1 cellular context compared by ENCODE assay signal in genomic region chr4:110904435-110905050, GRCh38.
TF ChIP-seq lines count a peak whose summit lies in the region.

No MANE protein-coding gene starts in this region.

TF ChIP-seq in HEK293, 187 proteins besides CTCF, POLR2A, EP300 and RAD21 (continued from another document and continues in another):
- TF ChIP-seq, protein P1, sequence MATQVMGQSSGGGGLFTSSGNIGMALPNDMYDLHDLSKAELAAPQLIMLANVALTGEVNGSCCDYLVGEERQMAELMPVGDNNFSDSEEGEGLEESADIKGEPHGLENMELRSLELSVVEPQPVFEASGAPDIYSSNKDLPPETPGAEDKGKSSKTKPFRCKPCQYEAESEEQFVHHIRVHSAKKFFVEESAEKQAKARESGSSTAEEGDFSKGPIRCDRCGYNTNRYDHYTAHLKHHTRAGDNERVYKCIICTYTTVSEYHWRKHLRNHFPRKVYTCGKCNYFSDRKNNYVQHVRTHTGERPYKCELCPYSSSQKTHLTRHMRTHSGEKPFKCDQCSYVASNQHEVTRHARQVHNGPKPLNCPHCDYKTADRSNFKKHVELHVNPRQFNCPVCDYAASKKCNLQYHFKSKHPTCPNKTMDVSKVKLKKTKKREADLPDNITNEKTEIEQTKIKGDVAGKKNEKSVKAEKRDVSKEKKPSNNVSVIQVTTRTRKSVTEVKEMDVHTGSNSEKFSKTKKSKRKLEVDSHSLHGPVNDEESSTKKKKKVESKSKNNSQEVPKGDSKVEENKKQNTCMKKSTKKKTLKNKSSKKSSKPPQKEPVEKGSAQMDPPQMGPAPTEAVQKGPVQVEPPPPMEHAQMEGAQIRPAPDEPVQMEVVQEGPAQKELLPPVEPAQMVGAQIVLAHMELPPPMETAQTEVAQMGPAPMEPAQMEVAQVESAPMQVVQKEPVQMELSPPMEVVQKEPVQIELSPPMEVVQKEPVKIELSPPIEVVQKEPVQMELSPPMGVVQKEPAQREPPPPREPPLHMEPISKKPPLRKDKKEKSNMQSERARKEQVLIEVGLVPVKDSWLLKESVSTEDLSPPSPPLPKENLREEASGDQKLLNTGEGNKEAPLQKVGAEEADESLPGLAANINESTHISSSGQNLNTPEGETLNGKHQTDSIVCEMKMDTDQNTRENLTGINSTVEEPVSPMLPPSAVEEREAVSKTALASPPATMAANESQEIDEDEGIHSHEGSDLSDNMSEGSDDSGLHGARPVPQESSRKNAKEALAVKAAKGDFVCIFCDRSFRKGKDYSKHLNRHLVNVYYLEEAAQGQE (tag by site-specific recombination; IDR thresholded peaks at IDR 0.05): no peak
- TF ChIP-seq HOXA7 (CRISPR knock-in tag; IDR thresholded peaks at IDR 0.05; ENCODE audit: borderline replicate concordance): no peak
- TF ChIP-seq ZNF426 (tag by site-specific recombination; IDR thresholded peaks at IDR 0.05): no peak
- no peak for TF ChIP-seq ZSCAN16 (tag by site-specific recombination; IDR thresholded peaks at IDR 0.05)
- TF ChIP-seq ZNF514 (tag by site-specific recombination; IDR thresholded peaks at IDR 0.05): no peak
- TF ChIP-seq ZNF398 (tag by site-specific recombination; IDR thresholded peaks at IDR 0.05): peak; percentile 66
- peak; percentile 96 for TF ChIP-seq BCL11B (tag by site-specific recombination; IDR thresholded peaks at IDR 0.05; ENCODE audit: low read depth)
- peak; percentile 97 for TF ChIP-seq ZNF561 (tag by site-specific recombination; IDR thresholded peaks at IDR 0.05; ENCODE audit: borderline replicate concordance)
- TF ChIP-seq ZNF549 (tag by site-specific recombination; IDR thresholded peaks at IDR 0.05): peak; percentile 46
- 0 out of 2 replicates have a peak, but pooled peaks have one; percentile 26 for TF ChIP-seq ZNF121 (tag by site-specific recombination; IDR thresholded peaks at IDR 0.05)
- TF ChIP-seq MEIS1 (CRISPR knock-in tag; IDR thresholded peaks at IDR 0.05; ENCODE audit: borderline replicate concordance): peak; percentile 34; the same call in 1 of the 2 replicates
- TF ChIP-seq ZFP37 (tag by site-specific recombination; IDR thresholded peaks at IDR 0.05): 0 out of 2 replicates have a peak, but pooled peaks have one; percentile 33
- peak; percentile 97 for TF ChIP-seq ZSCAN30 (tag by site-specific recombination; IDR thresholded peaks at IDR 0.05)
- no peak for TF ChIP-seq ZNF654 (tag by site-specific recombination; IDR thresholded peaks at IDR 0.05; ENCODE audit: low read depth)
- TF ChIP-seq ZIC2 (tag by site-specific recombination; IDR thresholded peaks at IDR 0.05): peak; percentile 97
- peak; percentile 97 for TF ChIP-seq PRDM4 (tag by site-specific recombination; IDR thresholded peaks at IDR 0.05)
- no peak for TF ChIP-seq ZSCAN18 (tag by site-specific recombination; IDR thresholded peaks at IDR 0.05)
- peak; percentile 99 for TF ChIP-seq BCL11A (tag by site-specific recombination; IDR thresholded peaks at IDR 0.05; ENCODE audit: low read depth)
- 0 out of 2 replicates have a peak, but pooled peaks have one; percentile 47 for TF ChIP-seq ZNF692 (tag by site-specific recombination; IDR thresholded peaks at IDR 0.05)
- TF ChIP-seq ZNF146 (tag by site-specific recombination; IDR thresholded peaks at IDR 0.05): peak; percentile 55
- no peak for TF ChIP-seq ZNF623 (tag by site-specific recombination; IDR thresholded peaks at IDR 0.05)
- TF ChIP-seq ZNF571 (tag by site-specific recombination; IDR thresholded peaks at IDR 0.05): no peak
- TF ChIP-seq ZNF518A (tag by site-specific recombination; conservative IDR thresholded peaks at IDR 0.05; ENCODE audit: low read depth): 0 out of 2 replicates have a peak, but pooled peaks have one; percentile 40
- peak; percentile 100 for TF ChIP-seq FEZF1 (tag by site-specific recombination; IDR thresholded peaks at IDR 0.05)
- TF ChIP-seq ZNF292 (tag by site-specific recombination; IDR thresholded peaks at IDR 0.05; ENCODE audit: borderline replicate concordance, low read depth): no peak
- TF ChIP-seq, protein P2, sequence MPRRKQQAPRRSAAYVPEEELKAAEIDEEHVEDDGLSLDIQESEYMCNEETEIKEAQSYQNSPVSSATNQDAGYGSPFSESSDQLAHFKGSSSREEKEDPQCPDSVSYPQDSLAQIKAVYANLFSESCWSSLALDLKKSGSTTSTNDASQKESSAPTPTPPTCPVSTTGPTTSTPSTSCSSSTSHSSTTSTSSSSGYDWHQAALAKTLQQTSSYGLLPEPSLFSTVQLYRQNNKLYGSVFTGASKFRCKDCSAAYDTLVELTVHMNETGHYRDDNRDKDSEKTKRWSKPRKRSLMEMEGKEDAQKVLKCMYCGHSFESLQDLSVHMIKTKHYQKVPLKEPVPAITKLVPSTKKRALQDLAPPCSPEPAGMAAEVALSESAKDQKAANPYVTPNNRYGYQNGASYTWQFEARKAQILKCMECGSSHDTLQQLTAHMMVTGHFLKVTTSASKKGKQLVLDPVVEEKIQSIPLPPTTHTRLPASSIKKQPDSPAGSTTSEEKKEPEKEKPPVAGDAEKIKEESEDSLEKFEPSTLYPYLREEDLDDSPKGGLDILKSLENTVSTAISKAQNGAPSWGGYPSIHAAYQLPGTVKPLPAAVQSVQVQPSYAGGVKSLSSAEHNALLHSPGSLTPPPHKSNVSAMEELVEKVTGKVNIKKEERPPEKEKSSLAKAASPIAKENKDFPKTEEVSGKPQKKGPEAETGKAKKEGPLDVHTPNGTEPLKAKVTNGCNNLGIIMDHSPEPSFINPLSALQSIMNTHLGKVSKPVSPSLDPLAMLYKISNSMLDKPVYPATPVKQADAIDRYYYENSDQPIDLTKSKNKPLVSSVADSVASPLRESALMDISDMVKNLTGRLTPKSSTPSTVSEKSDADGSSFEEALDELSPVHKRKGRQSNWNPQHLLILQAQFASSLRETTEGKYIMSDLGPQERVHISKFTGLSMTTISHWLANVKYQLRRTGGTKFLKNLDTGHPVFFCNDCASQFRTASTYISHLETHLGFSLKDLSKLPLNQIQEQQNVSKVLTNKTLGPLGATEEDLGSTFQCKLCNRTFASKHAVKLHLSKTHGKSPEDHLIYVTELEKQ (tag by site-specific recombination; IDR thresholded peaks at IDR 0.05; ENCODE audit: borderline replicate concordance): peak; percentile 96
- TF ChIP-seq, protein P3, sequence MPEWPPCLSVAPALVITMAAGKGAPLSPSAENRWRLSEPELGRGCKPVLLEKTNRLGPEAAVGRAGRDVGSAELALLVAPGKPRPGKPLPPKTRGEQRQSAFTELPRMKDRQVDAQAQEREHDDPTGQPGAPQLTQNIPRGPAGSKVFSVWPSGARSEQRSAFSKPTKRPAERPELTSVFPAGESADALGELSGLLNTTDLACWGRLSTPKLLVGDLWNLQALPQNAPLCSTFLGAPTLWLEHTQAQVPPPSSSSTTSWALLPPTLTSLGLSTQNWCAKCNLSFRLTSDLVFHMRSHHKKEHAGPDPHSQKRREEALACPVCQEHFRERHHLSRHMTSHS (tag by site-specific recombination; IDR thresholded peaks at IDR 0.05): peak; percentile 98
- no peak for TF ChIP-seq PRDM1 (tag by site-specific recombination; IDR thresholded peaks at IDR 0.05)
- no peak for TF ChIP-seq ZNF211 (tag by site-specific recombination; IDR thresholded peaks at IDR 0.05; ENCODE audit: low read depth)
- 0 out of 2 replicates have a peak, but pooled peaks have one; percentile 20 for TF ChIP-seq SALL2 (tag by site-specific recombination; IDR thresholded peaks at IDR 0.05; ENCODE audit: borderline replicate concordance)
- TF ChIP-seq, protein P4, sequence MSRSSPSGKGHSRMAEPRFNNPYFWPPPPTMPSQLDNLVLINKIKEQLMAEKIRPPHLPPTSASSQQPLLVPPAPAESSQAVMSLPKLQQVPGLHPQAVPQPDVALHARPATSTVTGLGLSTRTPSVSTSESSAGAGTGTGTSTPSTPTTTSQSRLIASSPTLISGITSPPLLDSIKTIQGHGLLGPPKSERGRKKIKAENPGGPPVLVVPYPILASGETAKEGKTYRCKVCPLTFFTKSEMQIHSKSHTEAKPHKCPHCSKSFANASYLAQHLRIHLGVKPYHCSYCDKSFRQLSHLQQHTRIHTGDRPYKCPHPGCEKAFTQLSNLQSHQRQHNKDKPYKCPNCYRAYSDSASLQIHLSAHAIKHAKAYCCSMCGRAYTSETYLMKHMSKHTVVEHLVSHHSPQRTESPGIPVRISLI (tag by site-specific recombination; IDR thresholded peaks at IDR 0.05): no peak
- no peak for TF ChIP-seq ZNF544 (tag by site-specific recombination; IDR thresholded peaks at IDR 0.05)
- peak; percentile 92 for TF ChIP-seq ZNF24 (tag by site-specific recombination; IDR thresholded peaks at IDR 0.05)
